In the genomic region with DNA sequence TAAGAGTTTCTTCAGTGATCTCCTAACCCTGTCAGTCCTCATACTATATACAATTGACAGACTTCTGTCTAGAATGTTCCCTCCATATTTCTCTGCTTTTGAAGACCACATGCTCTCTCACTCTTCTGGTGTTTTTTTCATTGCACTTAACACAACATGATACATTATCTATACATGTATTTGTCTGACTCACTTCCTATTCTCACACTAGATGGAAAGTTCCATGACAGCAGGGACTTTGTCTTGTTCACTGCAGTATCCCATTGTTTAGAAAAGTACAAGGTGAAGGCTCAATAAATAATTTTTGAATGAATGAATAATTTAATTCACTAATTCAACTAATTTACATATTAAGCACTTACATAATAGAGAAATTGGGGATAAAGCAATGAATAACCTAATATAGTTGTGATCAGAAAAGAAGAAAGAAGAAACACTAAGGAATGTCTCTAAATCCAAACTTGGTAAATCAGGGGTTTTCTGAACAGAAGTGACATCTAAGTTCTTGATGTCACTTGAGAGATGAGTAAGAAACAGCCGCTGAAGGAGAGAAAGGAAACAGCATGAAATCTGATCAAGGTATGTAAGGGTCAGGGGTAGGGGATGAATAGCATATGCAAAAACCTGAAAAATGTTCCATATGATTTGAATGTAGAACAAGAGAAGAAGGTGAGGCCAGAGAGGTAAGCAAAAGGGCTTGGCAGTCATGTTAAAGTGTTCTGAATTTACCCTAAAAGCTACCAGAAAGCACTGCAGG, we compare ENCODE assay signal across 11 cellular contexts.
A peak's percentile ranks its signal among the peaks of the same experiment; 100 is the strongest.
DNase-seq lines count a peak whose midpoint lies in the region; ATAC-seq, FAIRE-seq and TF ChIP-seq lines count a peak whose summit lies in the region.
"Had no signal": no experiment of that assay in that cellular context is flagged by ENCODE, and none has a peak within 500 bp of the region (broad histone marks: within the 10 kb centered on the region; RNA-seq: fewer than 3 reads in every experiment).

No MANE protein-coding gene starts in this region.

- DNase-seq in GM18507 (ENCODE audit: extremely low spot score, insufficient read length, low read depth) (no peak), GM20000 (ENCODE audit: low spot score) (peak; percentile 25), epithelial cell of esophagus (ENCODE audit: low read depth) (peak; percentile 54), UCSD-AML1 (lab: John Stamatoyannopoulos, UW; ENCODE audit: unreplicated experiment) (no peak), HuH-7 (ENCODE audit: low spot score) (no peak), D341Med (ENCODE audit: low spot score) (no peak)
- DNase-seq in stimulated activated CD4-positive, alpha-beta T cell treated with anti-CD3 and anti-CD28 coated beads, Interleukin-1b, Interleukin-23, amount 100 ng/mL, for 48 hours = no peak
- DNase-seq: colonic mucosa, hippocampal formation, NCI-H510A treated with DMSO at 0.1 percent for 48 hours had no signal

- ATAC-seq in HG03196 (IDR thresholded peaks at IDR 0.05; ENCODE audit: unreplicated experiment) = peak; percentile 55

- no peak for TF ChIP-seq CTCF in GM20000 (IDR thresholded peaks at IDR 0.05; ENCODE audit: extremely low read depth, missing control alignments)
- TF ChIP-seq CTCF in epithelial cell of esophagus (IDR thresholded peaks at IDR 0.05; ENCODE audit: insufficient read depth, low read depth, low read length, missing control alignments) = no peak

- peak; percentile 66 for FAIRE-seq in GM18507 (lab: Jason Lieb, UNC)

- no peak overlapping the region for H3K4me3 ChIP-seq in epithelial cell of esophagus (ENCODE audit: low read length)
- H3K4me3 ChIP-seq: colonic mucosa had no signal

Comparison
In these comparisons a context has a peak if more than half of its experiments do, and no peak if none do; other contexts are left out.
1. DNase-seq: peak in GM20000 (single experiment) and epithelial cell of esophagus (single experiment); none in GM18507 (single experiment), UCSD-AML1 (single experiment), stimulated activated CD4-positive, alpha-beta T cell treated with anti-CD3 and anti-CD28 coated beads, Interleukin-1b, Interleukin-23, amount 100 ng/mL, for 48 hours (single experiment), HuH-7 (single experiment) and D341Med (single experiment).